22 cellular contexts compared by ENCODE assay signal in the genomic region with DNA sequence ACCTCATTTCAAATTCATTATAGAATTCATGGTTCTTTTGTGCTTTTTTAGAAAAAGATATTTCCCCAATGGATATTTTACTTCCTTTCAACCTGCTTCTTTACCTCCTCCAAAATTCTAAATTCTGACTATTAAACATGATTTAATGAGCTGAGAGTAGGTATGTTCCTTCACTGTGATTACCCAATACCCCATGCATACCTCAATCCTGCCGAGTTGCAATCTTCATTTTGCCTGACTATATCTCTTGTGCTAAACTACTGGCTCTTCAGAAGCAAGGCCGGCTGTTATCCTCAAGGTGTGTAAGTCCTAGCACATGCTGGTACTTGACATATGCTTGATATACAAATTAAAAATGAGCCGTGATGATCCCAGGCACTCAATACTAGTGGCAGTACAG.
"Had no signal": no experiment of that assay in that cellular context is flagged by ENCODE, and none has a peak within 500 bp of the region (broad histone marks: within the 10 kb centered on the region; RNA-seq: fewer than 3 reads in every experiment).

No MANE protein-coding gene starts in this region.

- H3K27me3 ChIP-seq: brain microvascular endothelial cell, colonic mucosa had no signal

- H3K4me3 ChIP-seq: colonic mucosa had no signal

- DNase-seq: activated B cell treated with CpG ODN at 0.5 μM for 24 hours; activated CD4-positive, alpha-beta T cell treated with anti-CD3 and anti-CD28 coated beads for 48 hours; activated CD4-positive, alpha-beta T cell treated with anti-CD3 and anti-CD28 coated beads, Interleukin-2, amount 50 U/mL, for 1 hour; activated CD4-positive, alpha-beta T cell treated with anti-CD3 and anti-CD28 coated beads, Interleukin-2, amount 50 U/mL, for 48 hours; activated CD8-positive, alpha-beta memory T cell treated with anti-CD3 and anti-CD28 coated beads for 24 hours; activated CD8-positive, alpha-beta T cell treated with anti-CD3 and anti-CD28 coated beads for 36 hours; activated effector memory CD4-positive, alpha-beta T cell treated with Interleukin-2 at 50 U/mL for 16 hours; activated gamma-delta T cell treated with Interleukin-2 at 50 U/mL for 16 hours; activated naive CD4-positive, alpha-beta T cell treated with anti-CD3 and anti-CD28 coated beads, Interleukin-2, amount 50 U/mL, for 16 hours; activated naive CD4-positive, alpha-beta T cell treated with Interleukin-2 at 50 U/mL for 16 hours; activated T-cell treated with anti-CD3 and anti-CD28 coated beads, Interleukin-2, amount 50 U/mL, for 4 hours; amniotic stem cell; anterior cingulate cortex; brain microvascular endothelial cell; colonic mucosa; effector memory CD4-positive, alpha-beta T cell; endodermal cell; foreskin fibroblast; head of caudate nucleus; hippocampal formation; T1000; WERI-Rb-1 had no signal

- H3K36me3 ChIP-seq: brain microvascular endothelial cell, colonic mucosa, WERI-Rb-1 had no signal

- H3K9me3 ChIP-seq: colonic mucosa had no signal

- H3K4me1 ChIP-seq: colonic mucosa had no signal

- H3K27ac ChIP-seq: brain microvascular endothelial cell, colonic mucosa, WERI-Rb-1 had no signal
